In genomic region chr4:86977621-86978184, GRCh38 we compare ENCODE assay signal across 9 cellular contexts. TPM values are rescaled to one million over a fixed set of nuclear protein-coding genes. Genes with fewer than 3 reads are reported as not detected.
A peak's percentile ranks its signal among the peaks of the same experiment; 100 is the strongest.
DNase-seq lines count a peak whose midpoint lies in the region; ATAC-seq and TF ChIP-seq lines count a peak whose summit lies in the region.
"Had no signal": no experiment of that assay in that cellular context is flagged by ENCODE, and none has a peak within 500 bp of the region (broad histone marks: within the 10 kb centered on the region; RNA-seq: fewer than 3 reads in every experiment).

No MANE protein-coding gene starts in this region.

- H3K27me3 ChIP-seq in transverse colon (no peaks in the 10 kb centered on the region), SJCRH30 (no peaks in the 10 kb centered on the region)
- H3K27me3 ChIP-seq: cardiac muscle cell had no signal

- H3K4me1 ChIP-seq in transverse colon, result peaks cover 6 to 57% (median 34%) of the 10 kb centered on the region in 4 donors
- H3K4me1 ChIP-seq in SJCRH30, result no peaks in the 10 kb centered on the region

- intact Hi-C loops in transverse colon (cut with DNase I; ENCODE audit: low total_unique reads), result no loop called here

- H3K4me3 ChIP-seq in transverse colon, result no peak overlapping the region
- H3K4me3 ChIP-seq in SJCRH30, result no peak overlapping the region
- H3K4me3 ChIP-seq: cardiac muscle cell had no signal

- H3K9me3 ChIP-seq in transverse colon (no peaks in the 10 kb centered on the region), SJCRH30 (replicated peaks) (no peaks in the 10 kb centered on the region)

- H3K27ac ChIP-seq in transverse colon (peak overlapping the region; percentile 38 to 78 (median 48)), SJCRH30 (no peak overlapping the region)
- H3K27ac ChIP-seq: cardiac muscle cell had no signal

- in situ Hi-C loops in transverse colon (cut with MboI; ENCODE audit: low pct_ligation_motif_present in 1 of 4, low pct_unique_long_range_greater_than_20kb in 1 of 4, low sequenced_read_pairs in 3 of 4), result no loop called here

- DNase-seq in AG20443 (ENCODE audit: low spot score), result peak; percentile 33
- DNase-seq in NCI-H748 (lab: John Stamatoyannopoulos, UW; ENCODE audit: unreplicated experiment), result peak; percentile 38
- DNase-seq in erythroblast (lab: John Stamatoyannopoulos, UW), result peak; percentile 30 to 32
- DNase-seq in transverse colon, result peak; percentile 43
- DNase-seq in NCI-H524 treated with DMSO at 0.1 percent for 48 hours (lab: John Stamatoyannopoulos, UW), result no peak
- DNase-seq in SJCRH30, result no peak

- TF ChIP-seq POLR2A in erythroblast (IDR thresholded peaks at IDR 0.05; ENCODE audit: low read length) (no peak), transverse colon (IDR thresholded peaks at IDR 0.05) (no peak)

- 35 to 37% methylated on average over 5 of the region's 5 CpGs for WGBS in transverse colon (ENCODE audit: low coverage in 1 of 2), 2 donors

- no peak for TF ChIP-seq CTCF in transverse colon (IDR thresholded peaks at IDR 0.05)

- no peaks in the 10 kb centered on the region for H3K36me3 ChIP-seq in transverse colon
- H3K36me3 ChIP-seq in SJCRH30, result no peaks in the 10 kb centered on the region
- H3K36me3 ChIP-seq: cardiac muscle cell had no signal

- peak; percentile 7 for TF ChIP-seq EP300 in transverse colon (IDR thresholded peaks at IDR 0.05; ENCODE audit: low read depth)

- ATAC-seq in GM18858 (IDR thresholded peaks at IDR 0.05; ENCODE audit: unreplicated experiment) (peak; percentile 95), HG02943 (IDR thresholded peaks at IDR 0.05; ENCODE audit: low read depth, unreplicated experiment) (peak; percentile 87)

RNA-seq across cellular contexts. Expression of gene AFF1, which starts 42.9 kb away (rescaled TPM):
- 100 to 1,000 TPM in 1 of 4 donors, 10 to 100 TPM in 3; 77.1 to 151 (median 97.0) TPM for total RNA-seq in transverse colon
- 15.3 and 16.1 TPM in 2 replicates for total RNA-seq in SJCRH30 (2014; rRNA removed; shearing (Covaris generic))

Comparison
In these comparisons a context has a peak if more than half of its experiments do, and no peak if none do; other contexts are left out.
1. DNase-seq: peak in AG20443 (single experiment), NCI-H748 (single experiment), erythroblast (2 of 2) and transverse colon (single experiment); none in NCI-H524 treated with DMSO at 0.1 percent for 48 hours (single experiment) and SJCRH30 (0 of 2).